In the genomic region with DNA sequence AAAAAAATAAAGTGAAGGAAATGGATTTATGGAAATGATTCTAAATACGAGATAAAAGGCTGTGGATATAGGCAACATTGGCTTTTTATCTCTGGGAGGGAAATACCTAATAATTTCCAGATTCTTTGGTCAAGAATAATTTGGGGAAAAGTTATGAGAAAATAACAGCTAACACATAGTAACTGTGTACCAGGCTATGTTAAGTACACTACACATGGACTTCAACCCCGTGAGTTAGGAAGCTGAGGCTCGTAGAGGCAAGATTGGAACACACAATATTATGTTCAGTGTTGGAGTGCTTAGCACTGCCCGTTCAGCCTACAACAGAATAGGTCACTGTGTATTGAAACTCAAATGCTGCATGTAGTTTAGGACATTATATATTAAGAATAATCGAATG, we compare ENCODE assay signal across 13 cellular contexts. TPM values are rescaled to one million over a fixed set of nuclear protein-coding genes. Genes with fewer than 3 reads are reported as not detected.
A peak's percentile ranks its signal among the peaks of the same experiment; 100 is the strongest.
DNase-seq lines count a peak whose midpoint lies in the region; ATAC-seq and TF ChIP-seq lines count a peak whose summit lies in the region.
"Had no signal": no experiment of that assay in that cellular context is flagged by ENCODE, and none has a peak within 500 bp of the region (broad histone marks: within the 10 kb centered on the region; RNA-seq: fewer than 3 reads in every experiment).

No MANE protein-coding gene starts in this region.

- no peak for TF ChIP-seq RAD21 in IMR-90 (IDR thresholded peaks at IDR 0.05; ENCODE audit: low read length)

- H3K9ac ChIP-seq in IMR-90 (ENCODE audit: low read depth, low read length): no peak overlapping the region

- ATAC-seq in CD4-positive, alpha-beta T cell (ENCODE audit: poor library complexity): no peak
- no peak for ATAC-seq in IMR-90 (ENCODE audit: low read depth)
- ATAC-seq in activated T-helper 17 cell treated with anti-CD3 and anti-CD28 coated beads, Interleukin-2, amount 50 U/mL, for 72 hours (replicated peaks): no peak
- ATAC-seq in GM18873 (IDR thresholded peaks at IDR 0.05; ENCODE audit: low FRiP score, unreplicated experiment): no peak
- no peak for ATAC-seq in GM18909 (IDR thresholded peaks at IDR 0.05; ENCODE audit: poor library complexity, unreplicated experiment)

- CTCF ChIA-PET in CD4-positive, alpha-beta T cell (lab: Charles Lee): no interaction called here
- CTCF ChIA-PET in IMR-90 (lab: Yijun Ruan, JAX): no interaction called here

- BruUV-seq in IMR-90 (replicated peaks; lab: Mats Ljungman, UMichigan): no TSS peak

- H3K14ac ChIP-seq in IMR-90 (replicated peaks; ENCODE audit: low read depth, low read length): no peak overlapping the region

- in situ Hi-C loops in IMR-90 (cut with MboI; ENCODE audit: low sequenced_read_pairs): no loop called here

- no peak overlapping the region for H3K4ac ChIP-seq in IMR-90 (ENCODE audit: low read depth, low read length)

- H3K27me3 Mint-ChIP-seq in CD4-positive, alpha-beta T cell: peaks cover 11% of the 10 kb centered on the region
- H3K27me3 Mint-ChIP-seq in activated T-helper 17 cell treated with anti-CD3 and anti-CD28 coated beads, Interleukin-2, amount 50 U/mL, for 72 hours: no peaks in the 10 kb centered on the region
- H3K27me3 Mint-ChIP-seq in neural crest cell (ENCODE audit: low read depth): peaks cover 18% of the 10 kb centered on the region

- peaks cover 4% of the 10 kb centered on the region; the same call in 1 of the 2 replicates for H3K9me1 ChIP-seq in IMR-90 (ENCODE audit: insufficient read depth, low read length)

- no peak for TF ChIP-seq CTCF in CD4-positive, alpha-beta T cell (IDR thresholded peaks at IDR 0.05)
- no peak for TF ChIP-seq CTCF in IMR-90 (conservative IDR thresholded peaks at IDR 0.05; ENCODE audit: low read depth, low read length)
- TF ChIP-seq CTCF in neural crest cell (conservative IDR thresholded peaks at IDR 0.05): no peak
- TF ChIP-seq CTCF in foreskin fibroblast (IDR thresholded peaks at IDR 0.05; ENCODE audit: low read depth, low read length): no peak

- H3K27ac Mint-ChIP-seq in CD4-positive, alpha-beta T cell: peak overlapping the region; percentile 99
- H3K27ac Mint-ChIP-seq in activated T-helper 17 cell treated with anti-CD3 and anti-CD28 coated beads, Interleukin-2, amount 50 U/mL, for 72 hours: peak overlapping the region; percentile 99
- H3K27ac Mint-ChIP-seq in neural crest cell (ENCODE audit: unreplicated experiment): no peak overlapping the region
- H3K27ac Mint-ChIP-seq: stimulated activated naive B cell treated with anti-CD40 and anti-IgM and Interleukin-4, amounts not matched to agents 10 μg/mL and 1 μg/mL and 100 μg/mL, for 72 hours had no signal

- no peak overlapping the region for H3K27ac ChIP-seq in CD4-positive, alpha-beta T cell (ENCODE audit: low read depth, low read length)
- H3K27ac ChIP-seq in IMR-90 (ENCODE audit: insufficient read depth, low read length): no peak overlapping the region
- H3K27ac ChIP-seq: coronary artery had no signal

- no peaks in the 10 kb centered on the region for H3K79me1 ChIP-seq in IMR-90 (ENCODE audit: low read depth in 1 of 2, low read length in 2 of 2)

- no peak overlapping the region for H3K4me3 ChIP-seq in IMR-90 (ENCODE audit: insufficient read depth, low read depth, low read length)
- H3K4me3 ChIP-seq in foreskin fibroblast (ENCODE audit: low read depth in 1 of 2, low read length in 2 of 2): no peak overlapping the region

- H2BK20ac ChIP-seq in IMR-90 (ENCODE audit: low read depth, low read length): no peak overlapping the region

- H3K36me3 ChIP-seq in IMR-90 (ENCODE audit: control insufficient read depth, insufficient read depth, low read length): no peaks in the 10 kb centered on the region

- intact Hi-C loops in CD4-positive, alpha-beta T cell (cut with DNase I, micrococcal nuclease): loop anchor here in 1 of 2 experiments (2.0 kb wide), 1 partner anchor 63 kb away; no protein-coding TSS in a partner anchor
- intact Hi-C loops in IMR-90 (cut with micrococcal nuclease): loop anchor here (1.0 to 10.0 kb wide), 7 partner anchors 29 to 790 kb away; no protein-coding TSS in a partner anchor

- no peak overlapping the region for H2AFZ ChIP-seq in IMR-90 (replicated peaks; ENCODE audit: low read length, poor library complexity)

- peaks cover 20% of the 10 kb centered on the region for H3K36me3 Mint-ChIP-seq in CD4-positive, alpha-beta T cell (ENCODE audit: low read depth)
- peaks cover 19% of the 10 kb centered on the region for H3K36me3 Mint-ChIP-seq in activated T-helper 17 cell treated with anti-CD3 and anti-CD28 coated beads, Interleukin-2, amount 50 U/mL, for 72 hours (ENCODE audit: low read depth)
- peaks cover 5% of the 10 kb centered on the region for H3K36me3 Mint-ChIP-seq in neural crest cell (ENCODE audit: low read depth)

- no peak overlapping the region for H4K5ac ChIP-seq in IMR-90 (ENCODE audit: low read depth, low read length)

- POLR2A ChIA-PET in CD4-positive, alpha-beta T cell (lab: Charles Lee): interaction anchor here (3.4 to 3.9 kb wide), 2 partner anchors 60 to 68 kb away, joined by 69 to 107 read pairs; a partner anchor contains a TSS
- POLR2A ChIA-PET in IMR-90 (lab: Charles Lee; ENCODE audit: unreplicated experiment): no interaction called here

- H3K56ac ChIP-seq in IMR-90 (ENCODE audit: extremely low read depth, insufficient read depth, low read length): no peak overlapping the region

- H2BK120ac ChIP-seq in IMR-90 (ENCODE audit: low read depth, low read length): no peak overlapping the region

- H2BK15ac ChIP-seq in IMR-90 (ENCODE audit: low read depth, low read length): no peak overlapping the region; the same call in 2 of the 3 replicates

- dilution Hi-C loops in IMR-90 (cut with HindIII; ENCODE audit: low sequenced_read_pairs, unreplicated experiment): no loop called here

- peak overlapping the region; percentile 51; the same call in 1 of the 2 replicates for H3K23ac ChIP-seq in IMR-90 (ENCODE audit: low read depth, low read length)

- no peak overlapping the region for H3K18ac ChIP-seq in IMR-90 (ENCODE audit: low read depth, low read length)

- no peaks in the 10 kb centered on the region for H3K9me3 Mint-ChIP-seq in CD4-positive, alpha-beta T cell
- no peaks in the 10 kb centered on the region for H3K9me3 Mint-ChIP-seq in activated T-helper 17 cell treated with anti-CD3 and anti-CD28 coated beads, Interleukin-2, amount 50 U/mL, for 72 hours
- H3K9me3 Mint-ChIP-seq in neural crest cell: peaks cover 3% of the 10 kb centered on the region
- H3K9me3 Mint-ChIP-seq: stimulated activated naive B cell treated with anti-CD40 and anti-IgM and Interleukin-4, amounts not matched to agents 10 μg/mL and 1 μg/mL and 100 μg/mL, for 72 hours had no signal

- no peak for TF ChIP-seq POLR2A in IMR-90 (IDR thresholded peaks at IDR 0.05; ENCODE audit: low read depth, low read length)

- 100% methylated on average over 1 of the region's 5 CpGs; no CpG with 5 or more reads in 1 of the 2 experiments for WGBS in IMR-90 (ENCODE audit: extremely low coverage in 2 of 2, insufficient read length in 1 of 2), 2 experiments

- H3K4me2 ChIP-seq in IMR-90 (ENCODE audit: low read depth, low read length): no peak overlapping the region

- H2AK5ac ChIP-seq in IMR-90 (ENCODE audit: low read depth, low read length): no peak overlapping the region

- H4K8ac ChIP-seq in IMR-90 (ENCODE audit: low read depth in 2 of 2, low read length in 2 of 2): no peak overlapping the region

- peaks cover 5% of the 10 kb centered on the region for H3K4me1 ChIP-seq in IMR-90 (ENCODE audit: control insufficient read depth, insufficient read depth, low read length)

- no peak overlapping the region for H2AK9ac ChIP-seq in IMR-90 (replicated peaks; ENCODE audit: low read depth, low read length, poor library complexity)

- H3K9me3 ChIP-seq in CD4-positive, alpha-beta T cell (ENCODE audit: control insufficient read depth, low read length): no peaks in the 10 kb centered on the region
- no peaks in the 10 kb centered on the region for H3K9me3 ChIP-seq in IMR-90 (ENCODE audit: control insufficient read depth, insufficient read depth, low read length)

- H4K20me1 ChIP-seq in IMR-90 (ENCODE audit: insufficient read depth, low read length): peaks cover 3% of the 10 kb centered on the region; the same call in 1 of the 2 replicates

- DNase-seq in CD4-positive, alpha-beta T cell: no peak
- DNase-seq in IMR-90 (no peak), neural crest cell (ENCODE audit: low read depth, low spot score) (no peak), AG20443 (ENCODE audit: low spot score) (no peak), foreskin fibroblast (no peak)
- DNase-seq: activated CD8-positive, alpha-beta memory T cell treated with anti-CD3 and anti-CD28 coated beads for 24 hours; amygdala; naive thymus-derived CD8-positive, alpha-beta T cell; stimulated activated naive B cell treated with anti-CD40 and anti-IgM and Interleukin-4, amounts not matched to agents 10 μg/mL and 1 μg/mL and 100 μg/mL, for 72 hours had no signal

- H2BK5ac ChIP-seq in IMR-90 (ENCODE audit: low read depth, low read length, poor library complexity, severe bottlenecking): no peak overlapping the region

- no peak overlapping the region for H4K91ac ChIP-seq in IMR-90 (ENCODE audit: insufficient read depth, low read depth, low read length)

- peak overlapping the region; percentile 37 for H3K4me3 Mint-ChIP-seq in CD4-positive, alpha-beta T cell
- H3K4me3 Mint-ChIP-seq in activated T-helper 17 cell treated with anti-CD3 and anti-CD28 coated beads, Interleukin-2, amount 50 U/mL, for 72 hours: peak overlapping the region; percentile 85
- H3K4me3 Mint-ChIP-seq in neural crest cell: peak overlapping the region; percentile 91
- H3K4me3 Mint-ChIP-seq: stimulated activated naive B cell treated with anti-CD40 and anti-IgM and Interleukin-4, amounts not matched to agents 10 μg/mL and 1 μg/mL and 100 μg/mL, for 72 hours had no signal

- peaks cover 28% of the 10 kb centered on the region for H3K4me1 Mint-ChIP-seq in CD4-positive, alpha-beta T cell (ENCODE audit: low read depth)
- H3K4me1 Mint-ChIP-seq in activated T-helper 17 cell treated with anti-CD3 and anti-CD28 coated beads, Interleukin-2, amount 50 U/mL, for 72 hours: peaks cover 21% of the 10 kb centered on the region
- H3K4me1 Mint-ChIP-seq in neural crest cell: peaks cover 29% of the 10 kb centered on the region

- H3K27me3 ChIP-seq in CD4-positive, alpha-beta T cell (ENCODE audit: control insufficient read depth, insufficient read depth, low read length): no peaks in the 10 kb centered on the region
- H3K27me3 ChIP-seq in IMR-90 (ENCODE audit: control insufficient read depth, insufficient read depth, low read length): peaks cover 4% of the 10 kb centered on the region; the same call in 1 of the 2 replicates

TF ChIP-seq in IMR-90, 13 proteins besides CTCF, POLR2A, EP300 and RAD21 (continues in another document):
- TF ChIP-seq RCOR1 (IDR thresholded peaks at IDR 0.05; ENCODE audit: insufficient replicate concordance, low read length) (no peak), FOS (IDR thresholded peaks at IDR 0.05; ENCODE audit: low read depth, low read length) (no peak)

RNA-seq across cellular contexts. Expression of a gene that starts 34.3 kb away (rescaled TPM):
- total RNA-seq in CD4-positive, alpha-beta T cell: 1 to 10 TPM; 6.2 to 6.7 TPM
- total RNA-seq in IMR-90 (2012; rRNA removed) (100 and 153 TPM in 2 replicates), neural crest cell (54.4 and 55.9 TPM in 2 replicates)
- 12.0 and 20.4 TPM in 2 replicates for polyA plus RNA-seq in IMR-90 (2012; rRNA removed)
- polyA plus RNA-seq in IMR-90 (2012; cell fraction: cytosol; rRNA removed): 2.3 and 4.5 TPM in 2 replicates
- 1.8 and 9.7 TPM in 2 replicates for polyA plus RNA-seq in IMR-90 (2012; cell fraction: nucleus; rRNA removed; ENCODE audit: low replicate concordance)
- 10 to 100 TPM; 14.9 to 31.6 TPM for total RNA-seq in activated T-helper 17 cell treated with anti-CD3 and anti-CD28 coated beads, Interleukin-2, amount 50 U/mL, for 72 hours

Comparison
In these comparisons a context has a peak if more than half of its experiments do, and no peak if none do; other contexts are left out.
1. H3K4me3 Mint-ChIP-seq: peak in every context shown above with its lines; median percentile 91 in neural crest cell; 85 in activated T-helper 17 cell treated with anti-CD3 and anti-CD28 coated beads, Interleukin-2, amount 50 U/mL, for 72 hours; 37 in CD4-positive, alpha-beta T cell.